In genomic region chr9:7570107-7570720, GRCh38 we compare ENCODE assay signal across 8 cellular contexts.
DNase-seq lines count a peak whose midpoint lies in the region; ATAC-seq, FAIRE-seq and TF ChIP-seq lines count a peak whose summit lies in the region.

No MANE protein-coding gene starts in this region.

- H2AFZ ChIP-seq in smooth muscle cell (ENCODE audit: low read depth) = no peak overlapping the region

- H3F3A ChIP-seq in smooth muscle cell (ENCODE audit: low read depth) = no peaks in the 10 kb centered on the region

- H4K20me1 ChIP-seq in smooth muscle cell (ENCODE audit: low read depth) = no peaks in the 10 kb centered on the region

- WGBS in smooth muscle cell (ENCODE audit: low lambda C conversion rate) = 95% methylated on average over 1 of the region's 1 CpG

- H3K4me3 ChIP-seq in left ventricle myocardium inferior (no peak overlapping the region), smooth muscle cell (no peak overlapping the region)

- intact Hi-C loops in left ventricle myocardium inferior (cut with micrococcal nuclease) = no loop called here

- no peak overlapping the region for H3K9ac ChIP-seq in smooth muscle cell (ENCODE audit: low read depth)

- DNase-seq in ELF-1 (ENCODE audit: low read depth, low spot score) (peak; percentile 52), HTR-8/SVneo (ENCODE audit: insufficient read length, low spot score) (peak; percentile 2), RPMI8226 (peak; percentile 57), left ventricle myocardium inferior (no peak), smooth muscle cell (lab: John Stamatoyannopoulos, UW; ENCODE audit: unreplicated experiment) (no peak), amniotic stem cell (lab: John Stamatoyannopoulos, UW) (no peak)
- peak; percentile 53 for DNase-seq in activated gamma-delta T cell treated with anti-CD3 and anti-CD28 coated beads, Interleukin-2, amount 50 U/mL, for 16 hours (ENCODE audit: low read depth)

- H3K27ac ChIP-seq in left ventricle myocardium inferior (replicated peaks) (no peak overlapping the region), smooth muscle cell (ENCODE audit: low read depth) (no peak overlapping the region)

- H3K27me3 ChIP-seq in left ventricle myocardium inferior (ENCODE audit: low read depth) = no peaks in the 10 kb centered on the region
- H3K27me3 ChIP-seq in smooth muscle cell (ENCODE audit: low read depth) = no peaks in the 10 kb centered on the region

- no peaks in the 10 kb centered on the region for H3K4me1 ChIP-seq in left ventricle myocardium inferior
- H3K4me1 ChIP-seq in smooth muscle cell (ENCODE audit: low read depth) = no peaks in the 10 kb centered on the region

- H3K36me3 ChIP-seq in left ventricle myocardium inferior (no peaks in the 10 kb centered on the region), smooth muscle cell (ENCODE audit: low read depth) (no peaks in the 10 kb centered on the region)

- FAIRE-seq in HTR-8/SVneo (lab: Jason Lieb, UNC) = no peak

- TF ChIP-seq CTCF in left ventricle myocardium inferior (IDR thresholded peaks at IDR 0.05; ENCODE audit: borderline replicate concordance) (peak; percentile 86), smooth muscle cell (IDR thresholded peaks at IDR 0.05; ENCODE audit: borderline replicate concordance, insufficient read depth, poor library complexity, severe bottlenecking) (peak; percentile 89)

- no peaks in the 10 kb centered on the region for H3K9me3 ChIP-seq in left ventricle myocardium inferior (replicated peaks)
- H3K9me3 ChIP-seq in smooth muscle cell (replicated peaks; ENCODE audit: low read depth) = no peaks in the 10 kb centered on the region

- ATAC-seq in GM21390 (IDR thresholded peaks at IDR 0.05; ENCODE audit: unreplicated experiment) = peak; percentile 92

- no peak overlapping the region for H3K4me2 ChIP-seq in smooth muscle cell

- no peaks in the 10 kb centered on the region for H3K79me2 ChIP-seq in smooth muscle cell (ENCODE audit: low read depth)

Comparison
In these comparisons a context has a peak if more than half of its experiments do, and no peak if none do; other contexts are left out.
1. DNase-seq: peak in ELF-1 (single experiment), HTR-8/SVneo (single experiment), RPMI8226 (single experiment) and activated gamma-delta T cell treated with anti-CD3 and anti-CD28 coated beads, Interleukin-2, amount 50 U/mL, for 16 hours (single experiment); none in left ventricle myocardium inferior (single experiment), smooth muscle cell (single experiment) and amniotic stem cell (single experiment).